In genomic region chr20:62045529-62046277, GRCh38 we compare ENCODE assay signal across 21 cellular contexts. TPM values are rescaled to one million over a fixed set of nuclear protein-coding genes. Genes with fewer than 3 reads are reported as not detected.
DNase-seq lines count a peak whose midpoint lies in the region; FAIRE-seq and TF ChIP-seq lines count a peak whose summit lies in the region.
"Had no signal": no experiment of that assay in that cellular context is flagged by ENCODE, and none has a peak within 500 bp of the region (broad histone marks: within the 10 kb centered on the region; RNA-seq: fewer than 3 reads in every experiment).

No MANE protein-coding gene starts in this region.

- H3K36me3 ChIP-seq in A673 (ENCODE audit: insufficient read depth, low read length, poor library complexity, severe bottlenecking) (no peaks in the 10 kb centered on the region), H7 (replicated peaks; ENCODE audit: control insufficient read depth, insufficient read depth, low read length) (no peaks in the 10 kb centered on the region; the same call in 1 of the 2 replicates), neural progenitor cell (no peaks in the 10 kb centered on the region), SJCRH30 (no peaks in the 10 kb centered on the region)
- H3K36me3 ChIP-seq: HAP-1 had no signal

- CTCF ChIA-PET in A673 (lab: Charles Lee) = no interaction called here

- H3K4me3 Mint-ChIP-seq in neural progenitor cell = no peak overlapping the region
- H3K4me3 Mint-ChIP-seq: CD4-positive, alpha-beta T cell had no signal

- no peaks in the 10 kb centered on the region for H3F3A ChIP-seq in neural progenitor cell (ENCODE audit: low read depth)

- no peak overlapping the region for H3K4me2 ChIP-seq in neural progenitor cell

- peaks cover 8% of the 10 kb centered on the region for H3K9me3 Mint-ChIP-seq in neural progenitor cell
- H3K9me3 Mint-ChIP-seq: CD4-positive, alpha-beta T cell had no signal

- no peak overlapping the region for H2AFZ ChIP-seq in neural progenitor cell (replicated peaks)

- FAIRE-seq in frontal cortex (lab: Jason Lieb, UNC) = no peak
- FAIRE-seq: A204.1 had no signal

- intact Hi-C loops in A673 (cut with micrococcal nuclease; ENCODE audit: unreplicated experiment) = no loop called here

- H3K27me3 ChIP-seq in A673 (replicated peaks; ENCODE audit: insufficient read depth, low read depth, low read length, poor library complexity) (no peaks in the 10 kb centered on the region), H7 (ENCODE audit: control insufficient read depth, insufficient read depth, low read length) (no peaks in the 10 kb centered on the region), neural progenitor cell (no peaks in the 10 kb centered on the region), SJCRH30 (no peaks in the 10 kb centered on the region)

- peaks cover 8% of the 10 kb centered on the region for H3K4me1 ChIP-seq in A673 (ENCODE audit: insufficient read depth, low read length, poor library complexity, severe bottlenecking)
- H3K4me1 ChIP-seq in neural progenitor cell = peaks cover 18% of the 10 kb centered on the region
- H3K4me1 ChIP-seq in SJCRH30 = no peaks in the 10 kb centered on the region
- H3K4me1 ChIP-seq: HAP-1 had no signal

- no TSS peak for BruUV-seq in A673 (replicated peaks; lab: Mats Ljungman, UMichigan)

- POLR2A ChIA-PET in A673 (lab: Charles Lee; ENCODE audit: low non-redundant PET) = no interaction called here

- H3K9me3 ChIP-seq in A673 (ENCODE audit: low read depth, low read length, poor library complexity, severe bottlenecking) (no peaks in the 10 kb centered on the region), neural progenitor cell (ENCODE audit: low read depth) (no peaks in the 10 kb centered on the region), SJCRH30 (replicated peaks) (no peaks in the 10 kb centered on the region)
- H3K9me3 ChIP-seq: HAP-1 had no signal

- no peak for TF ChIP-seq CTCF in A673 (conservative IDR thresholded peaks at IDR 0.05; ENCODE audit: low read depth, low read length)
- no peak for TF ChIP-seq CTCF in neural progenitor cell (IDR thresholded peaks at IDR 0.05)
- no peak for TF ChIP-seq CTCF in GM10266 (IDR thresholded peaks at IDR 0.05; ENCODE audit: control insufficient read depth, insufficient read depth, low read depth, missing control alignments)

- H3K27ac ChIP-seq in A673 (ENCODE audit: low read depth, low read length, poor library complexity, severe bottlenecking) = no peak overlapping the region
- H3K27ac ChIP-seq in neural progenitor cell = no peak overlapping the region
- no peak overlapping the region for H3K27ac ChIP-seq in SJCRH30

- no peak overlapping the region for H3K27ac Mint-ChIP-seq in neural progenitor cell
- H3K27ac Mint-ChIP-seq: CD4-positive, alpha-beta T cell had no signal

- peaks cover 97% of the 10 kb centered on the region for H4K20me1 ChIP-seq in neural progenitor cell (ENCODE audit: low read depth)

- peaks cover 16% of the 10 kb centered on the region for H3K36me3 Mint-ChIP-seq in neural progenitor cell

- peaks cover 99% of the 10 kb centered on the region for H3K79me2 ChIP-seq in neural progenitor cell (ENCODE audit: low read depth)

- peaks cover 9% of the 10 kb centered on the region for H3K4me1 Mint-ChIP-seq in neural progenitor cell

- peak overlapping the region; percentile 42 for H3K9ac ChIP-seq in neural progenitor cell

- peak; percentile 16 for DNase-seq in A673 (ENCODE audit: low spot score)
- DNase-seq in H7 = peak; percentile 40
- DNase-seq in cerebellar cortex (ENCODE audit: low spot score) = peak; percentile 47
- peak; percentile 24 for DNase-seq in neural progenitor cell (ENCODE audit: low spot score)
- DNase-seq in activated CD8-positive, alpha-beta memory T cell treated with anti-CD3 and anti-CD28 coated beads, Interleukin-2, amount 50 U/mL, for 4 hours = no peak
- no peak for DNase-seq in SJCRH30
- DNase-seq in GM10266 (ENCODE audit: extremely low spot score) = no peak
- no peak for DNase-seq in frontal cortex (ENCODE audit: low spot score in 2 of 2)
- DNase-seq: CD4-positive, alpha-beta T cell; DND-41; GF-D8; Karpas-422; MM.1S; NCI-H1436; NCI-H2081; NCI-H226; NCI-H526 treated with DMSO at 0.1 percent for 48 hours; NK-92 treated with Interleukin-12 subunit alpha and Interleukin-12 subunit beta, amount 100 ng/mL, for 24 hours; PC-3 had no signal

- H3K27me3 Mint-ChIP-seq in neural progenitor cell (ENCODE audit: insufficient read depth, low read depth) = peaks cover 7% of the 10 kb centered on the region
- H3K27me3 Mint-ChIP-seq: CD4-positive, alpha-beta T cell had no signal

- no peak overlapping the region for H3K4me3 ChIP-seq in A673 (ENCODE audit: low read depth, low read length, poor library complexity, severe bottlenecking)
- no peak overlapping the region for H3K4me3 ChIP-seq in H7 (ENCODE audit: insufficient read depth, low read depth, low read length)
- no peak overlapping the region for H3K4me3 ChIP-seq in neural progenitor cell
- no peak overlapping the region for H3K4me3 ChIP-seq in SJCRH30
- H3K4me3 ChIP-seq: HAP-1 had no signal

RNA-seq across cellular contexts. Expression of gene TAF4, which starts 20.0 kb away (rescaled TPM):
- total RNA-seq in A673 (2021) = 32.7 and 37.0 TPM in 2 replicates
- 5.2 and 8.0 TPM in 2 replicates for total RNA-seq in H7 (2014; rRNA removed; shearing (Covaris generic))
- 9.9 and 10.8 TPM in 2 replicates for total RNA-seq in neural progenitor cell (ENCODE audit: low replicate concordance)
- total RNA-seq in SJCRH30 (2014; rRNA removed; shearing (Covaris generic)) = 19.4 and 20.1 TPM in 2 replicates
- 6.5 TPM for total RNA-seq in frontal cortex

Comparison
In these comparisons a context has a peak if more than half of its experiments do, and no peak if none do; other contexts are left out.
1. DNase-seq: peak in A673 (single experiment), H7 (single experiment), cerebellar cortex (single experiment) and neural progenitor cell (single experiment); none in activated CD8-positive, alpha-beta memory T cell treated with anti-CD3 and anti-CD28 coated beads, Interleukin-2, amount 50 U/mL, for 4 hours (single experiment), SJCRH30 (0 of 2), GM10266 (single experiment) and frontal cortex (0 of 2).